In the genomic region with DNA sequence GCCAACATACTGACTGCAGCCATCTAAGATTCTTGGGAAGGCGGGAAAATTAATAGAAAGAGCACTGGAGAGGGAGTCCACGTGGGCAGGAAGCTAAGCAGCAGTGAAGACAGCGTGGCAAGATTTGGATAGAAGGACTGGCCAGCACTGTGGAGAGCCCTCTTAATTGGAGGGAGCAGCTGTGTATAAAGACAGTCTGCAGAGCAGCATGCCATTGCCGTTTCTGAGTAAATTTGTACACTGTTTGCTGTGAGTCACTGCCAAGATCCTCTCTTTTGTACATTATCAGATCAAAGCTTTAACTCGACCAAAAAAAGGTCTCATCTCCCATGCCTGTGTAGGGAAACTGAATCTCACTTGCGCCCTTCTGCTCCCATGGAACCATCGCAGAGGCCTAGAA, we compare ENCODE assay signal across 18 cellular contexts. TPM values are rescaled to one million over a fixed set of nuclear protein-coding genes. Genes with fewer than 3 reads are reported as not detected.
DNase-seq lines count a peak whose midpoint lies in the region; ATAC-seq and TF ChIP-seq lines count a peak whose summit lies in the region.
"Had no signal": no experiment of that assay in that cellular context is flagged by ENCODE, and none has a peak within 500 bp of the region (broad histone marks: within the 10 kb centered on the region; RNA-seq: fewer than 3 reads in every experiment).

No MANE protein-coding gene starts in this region.

- H3K4me1 ChIP-seq in DND-41 (ENCODE audit: insufficient read depth, low read length): peaks cover 29% of the 10 kb centered on the region
- H3K4me1 ChIP-seq: left ventricle myocardium inferior, thyroid gland had no signal

- H3K4me1 Mint-ChIP-seq in T-helper 17 cell: peaks cover 45% of the 10 kb centered on the region

- peak overlapping the region; percentile 13; the same call in 1 of the 2 replicates for H3K27ac ChIP-seq in DND-41 (ENCODE audit: low read length)
- H3K27ac ChIP-seq: left ventricle myocardium inferior, thyroid gland had no signal

- DNase-seq in AG10803 (ENCODE audit: low read depth) (peak; percentile 33), DND-41 (no peak), T-helper 17 cell (no peak), fibroblast of villous mesenchyme (ENCODE audit: low read depth) (peak; percentile 37), DMS53 treated with DMSO at 0.1 percent for 48 hours (lab: John Stamatoyannopoulos, UW; ENCODE audit: unreplicated experiment) (no peak), HuH-7.5 (ENCODE audit: low spot score) (no peak), NCI-H2107 (lab: John Stamatoyannopoulos, UW) (no peak)
- DNase-seq: activated CD4-positive, alpha-beta T cell treated with anti-CD3 and anti-CD28 coated beads for 36 hours; activated naive CD8-positive, alpha-beta T cell treated with anti-CD3 and anti-CD28 coated beads, Interleukin-2, amount 10 ng/mL, durations not matched to agents 7 days and 5 days; left ventricle myocardium inferior; MV-4-11; NCI-H2171; NK-92 treated with Interleukin-12 subunit alpha and Interleukin-12 subunit beta, amount 100 ng/mL, for 24 hours; Right ventricle myocardium superior; T-helper 9 cell; thyroid gland had no signal

- H2AFZ ChIP-seq in DND-41 (ENCODE audit: low read depth, low read length): no peak overlapping the region

- peak overlapping the region; percentile 3 for H3K4me3 Mint-ChIP-seq in T-helper 17 cell
- H3K4me3 Mint-ChIP-seq: activated CD4-positive, alpha-beta T cell treated with anti-CD3 and anti-CD28 coated beads for 36 hours; activated naive CD8-positive, alpha-beta T cell treated with anti-CD3 and anti-CD28 coated beads, Interleukin-2, amount 10 ng/mL, durations not matched to agents 7 days and 5 days had no signal

- H3K27me3 ChIP-seq in DND-41 (ENCODE audit: insufficient read depth, low read length, poor library complexity): no peaks in the 10 kb centered on the region
- H3K27me3 ChIP-seq: thyroid gland had no signal

- H3K4me3 ChIP-seq in AG10803 (ENCODE audit: low read length) (no peak overlapping the region), DND-41 (ENCODE audit: low read depth in 1 of 2, low read length in 2 of 2) (no peak overlapping the region), fibroblast of villous mesenchyme (ENCODE audit: low read depth, low read length) (no peak overlapping the region)
- H3K4me3 ChIP-seq: left ventricle myocardium inferior, smooth muscle cell, thyroid gland had no signal

- H3K9ac ChIP-seq in DND-41 (ENCODE audit: low read depth, low read length): no peak overlapping the region

- no peak overlapping the region for H3K4me2 ChIP-seq in DND-41 (ENCODE audit: insufficient read depth, low read length)
- H3K4me2 ChIP-seq: smooth muscle cell had no signal

- no peaks in the 10 kb centered on the region for H3K79me2 ChIP-seq in DND-41 (ENCODE audit: insufficient read depth, low read length)

- no peaks in the 10 kb centered on the region for H4K20me1 ChIP-seq in DND-41 (ENCODE audit: insufficient read depth, low read length)

- no peaks in the 10 kb centered on the region for H3K27me3 Mint-ChIP-seq in T-helper 17 cell
- H3K27me3 Mint-ChIP-seq: activated CD4-positive, alpha-beta T cell treated with anti-CD3 and anti-CD28 coated beads for 36 hours; activated naive CD8-positive, alpha-beta T cell treated with anti-CD3 and anti-CD28 coated beads, Interleukin-2, amount 10 ng/mL, durations not matched to agents 7 days and 5 days had no signal

- peaks cover 21% of the 10 kb centered on the region; the same call in 1 of the 2 replicates for H3K36me3 ChIP-seq in DND-41 (ENCODE audit: insufficient read depth, low read length)
- H3K36me3 ChIP-seq: left ventricle myocardium inferior, thyroid gland had no signal

- TF ChIP-seq CTCF in AG10803 (conservative IDR thresholded peaks at IDR 0.05; ENCODE audit: low read length) (no peak), DND-41 (IDR thresholded peaks at IDR 0.05; ENCODE audit: borderline replicate concordance, extremely low read depth, low read length, poor library complexity, severe bottlenecking) (no peak), fibroblast of villous mesenchyme (IDR thresholded peaks at IDR 0.05; ENCODE audit: insufficient read depth, low read depth, low read length) (no peak)

- peak overlapping the region; percentile 46 for H3K27ac Mint-ChIP-seq in T-helper 17 cell
- H3K27ac Mint-ChIP-seq: activated CD4-positive, alpha-beta T cell treated with anti-CD3 and anti-CD28 coated beads for 36 hours; activated naive CD8-positive, alpha-beta T cell treated with anti-CD3 and anti-CD28 coated beads, Interleukin-2, amount 10 ng/mL, durations not matched to agents 7 days and 5 days had no signal

- H3K36me3 Mint-ChIP-seq in T-helper 17 cell (ENCODE audit: low read depth): peaks cover 6% of the 10 kb centered on the region

- peak; percentile 55; the same call in 2 of the 3 replicates for ATAC-seq in DND-41 (ENCODE audit: insufficient read depth, low read depth)
- ATAC-seq in T-helper 17 cell: no peak
- no peak for ATAC-seq in HG03045 (IDR thresholded peaks at IDR 0.05; ENCODE audit: unreplicated experiment)
- ATAC-seq: activated CD4-positive, alpha-beta T cell treated with anti-CD3 and anti-CD28 coated beads for 36 hours had no signal

- H3K9me3 ChIP-seq in DND-41 (ENCODE audit: insufficient read depth, low read length, severe bottlenecking) (no peaks in the 10 kb centered on the region), T-helper 17 cell (ENCODE audit: control insufficient read depth, low read length, poor library complexity, severe bottlenecking) (no peaks in the 10 kb centered on the region)
- H3K9me3 ChIP-seq: left ventricle myocardium inferior, thyroid gland had no signal

RNA-seq across cellular contexts. Expression of a gene that starts 45.3 kb away (rescaled TPM):
- total RNA-seq in T-helper 17 cell (not detected), fibroblast of villous mesenchyme (11.0 and 12.5 TPM in 2 replicates)
- total RNA-seq: activated CD4-positive, alpha-beta T cell treated with anti-CD3 and anti-CD28 coated beads for 36 hours; activated naive CD8-positive, alpha-beta T cell treated with anti-CD3 and anti-CD28 coated beads, Interleukin-2, amount 10 ng/mL, durations not matched to agents 7 days and 5 days; thyroid gland had no signal

Comparison
In these comparisons a context has a peak if more than half of its experiments do, and no peak if none do; other contexts are left out.
1. DNase-seq: peak in AG10803 (single experiment) and fibroblast of villous mesenchyme (single experiment); none in DND-41 (single experiment), T-helper 17 cell (0 of 3), DMS53 treated with DMSO at 0.1 percent for 48 hours (single experiment), HuH-7.5 (single experiment) and NCI-H2107 (single experiment).